ENCODE assay signal across 1 cellular context in the genomic region with DNA sequence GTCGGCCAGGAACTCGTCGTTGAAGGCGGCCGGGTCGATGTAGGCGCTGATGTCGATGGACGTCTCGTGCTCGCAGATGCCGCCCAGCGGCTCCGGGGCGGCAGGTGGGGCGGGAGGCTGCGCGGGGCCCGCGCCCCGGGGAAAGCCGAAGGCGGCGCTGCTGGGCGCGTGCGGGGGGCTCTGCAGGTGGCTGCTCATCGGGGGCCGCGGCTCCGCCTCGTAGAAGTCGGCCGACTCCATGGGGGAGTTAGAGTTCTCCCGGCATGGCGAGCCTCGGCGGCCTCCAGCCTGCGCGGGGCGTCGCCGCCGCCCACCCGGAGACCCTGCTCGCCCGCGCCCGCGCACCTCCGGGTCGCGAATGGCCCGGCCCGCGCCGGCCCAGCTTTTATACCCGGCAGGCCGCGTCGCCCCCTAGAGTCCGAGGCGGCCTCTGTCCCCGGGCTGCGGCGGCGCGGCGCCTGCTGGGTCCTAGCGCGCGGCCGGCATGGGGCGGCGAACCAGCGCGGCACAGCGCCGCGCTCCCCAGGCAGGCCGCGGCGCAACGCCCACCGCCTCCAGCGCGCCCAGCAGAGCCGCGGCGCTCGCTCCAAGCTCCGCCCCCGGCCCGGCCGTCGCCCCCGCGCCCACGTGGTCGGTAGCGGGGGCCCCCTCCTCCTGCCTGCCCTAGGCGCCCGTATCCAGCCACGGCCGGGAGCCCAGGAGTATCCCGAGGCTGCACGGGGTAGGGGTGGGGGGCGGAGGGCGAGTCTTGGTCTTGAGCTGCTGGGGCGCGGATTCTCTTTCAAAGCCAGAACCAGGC.
TF ChIP-seq lines count a peak whose summit lies in the region.

A gene (minus strand): TSS at position 360 of the 799 bp plus-strand sequence. CDS start 120 bp downstream, at position 240.

TF ChIP-seq in GM12878, 131 proteins besides CTCF, POLR2A, EP300 and RAD21 (continued from another document and continues in another):
- TF ChIP-seq, protein P1, sequence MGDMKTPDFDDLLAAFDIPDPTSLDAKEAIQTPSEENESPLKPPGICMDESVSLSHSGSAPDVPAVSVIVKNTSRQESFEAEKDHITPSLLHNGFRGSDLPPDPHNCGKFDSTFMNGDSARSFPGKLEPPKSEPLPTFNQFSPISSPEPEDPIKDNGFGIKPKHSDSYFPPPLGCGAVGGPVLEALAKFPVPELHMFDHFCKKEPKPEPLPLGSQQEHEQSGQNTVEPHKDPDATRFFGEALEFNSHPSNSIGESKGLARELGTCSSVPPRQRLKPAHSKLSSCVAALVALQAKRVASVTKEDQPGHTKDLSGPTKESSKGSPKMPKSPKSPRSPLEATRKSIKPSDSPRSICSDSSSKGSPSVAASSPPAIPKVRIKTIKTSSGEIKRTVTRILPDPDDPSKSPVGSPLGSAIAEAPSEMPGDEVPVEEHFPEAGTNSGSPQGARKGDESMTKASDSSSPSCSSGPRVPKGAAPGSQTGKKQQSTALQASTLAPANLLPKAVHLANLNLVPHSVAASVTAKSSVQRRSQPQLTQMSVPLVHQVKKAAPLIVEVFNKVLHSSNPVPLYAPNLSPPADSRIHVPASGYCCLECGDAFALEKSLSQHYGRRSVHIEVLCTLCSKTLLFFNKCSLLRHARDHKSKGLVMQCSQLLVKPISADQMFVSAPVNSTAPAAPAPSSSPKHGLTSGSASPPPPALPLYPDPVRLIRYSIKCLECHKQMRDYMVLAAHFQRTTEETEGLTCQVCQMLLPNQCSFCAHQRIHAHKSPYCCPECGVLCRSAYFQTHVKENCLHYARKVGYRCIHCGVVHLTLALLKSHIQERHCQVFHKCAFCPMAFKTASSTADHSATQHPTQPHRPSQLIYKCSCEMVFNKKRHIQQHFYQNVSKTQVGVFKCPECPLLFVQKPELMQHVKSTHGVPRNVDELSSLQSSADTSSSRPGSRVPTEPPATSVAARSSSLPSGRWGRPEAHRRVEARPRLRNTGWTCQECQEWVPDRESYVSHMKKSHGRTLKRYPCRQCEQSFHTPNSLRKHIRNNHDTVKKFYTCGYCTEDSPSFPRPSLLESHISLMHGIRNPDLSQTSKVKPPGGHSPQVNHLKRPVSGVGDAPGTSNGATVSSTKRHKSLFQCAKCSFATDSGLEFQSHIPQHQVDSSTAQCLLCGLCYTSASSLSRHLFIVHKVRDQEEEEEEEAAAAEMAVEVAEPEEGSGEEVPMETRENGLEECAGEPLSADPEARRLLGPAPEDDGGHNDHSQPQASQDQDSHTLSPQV (IDR thresholded peaks at IDR 0.05), result no peak
- TF ChIP-seq, protein P2, sequence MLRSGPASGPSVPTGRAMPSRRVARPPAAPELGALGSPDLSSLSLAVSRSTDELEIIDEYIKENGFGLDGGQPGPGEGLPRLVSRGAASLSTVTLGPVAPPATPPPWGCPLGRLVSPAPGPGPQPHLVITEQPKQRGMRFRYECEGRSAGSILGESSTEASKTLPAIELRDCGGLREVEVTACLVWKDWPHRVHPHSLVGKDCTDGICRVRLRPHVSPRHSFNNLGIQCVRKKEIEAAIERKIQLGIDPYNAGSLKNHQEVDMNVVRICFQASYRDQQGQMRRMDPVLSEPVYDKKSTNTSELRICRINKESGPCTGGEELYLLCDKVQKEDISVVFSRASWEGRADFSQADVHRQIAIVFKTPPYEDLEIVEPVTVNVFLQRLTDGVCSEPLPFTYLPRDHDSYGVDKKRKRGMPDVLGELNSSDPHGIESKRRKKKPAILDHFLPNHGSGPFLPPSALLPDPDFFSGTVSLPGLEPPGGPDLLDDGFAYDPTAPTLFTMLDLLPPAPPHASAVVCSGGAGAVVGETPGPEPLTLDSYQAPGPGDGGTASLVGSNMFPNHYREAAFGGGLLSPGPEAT (IDR thresholded peaks at IDR 0.05; ENCODE audit: low read depth), result no peak
- TF ChIP-seq, protein P3, sequence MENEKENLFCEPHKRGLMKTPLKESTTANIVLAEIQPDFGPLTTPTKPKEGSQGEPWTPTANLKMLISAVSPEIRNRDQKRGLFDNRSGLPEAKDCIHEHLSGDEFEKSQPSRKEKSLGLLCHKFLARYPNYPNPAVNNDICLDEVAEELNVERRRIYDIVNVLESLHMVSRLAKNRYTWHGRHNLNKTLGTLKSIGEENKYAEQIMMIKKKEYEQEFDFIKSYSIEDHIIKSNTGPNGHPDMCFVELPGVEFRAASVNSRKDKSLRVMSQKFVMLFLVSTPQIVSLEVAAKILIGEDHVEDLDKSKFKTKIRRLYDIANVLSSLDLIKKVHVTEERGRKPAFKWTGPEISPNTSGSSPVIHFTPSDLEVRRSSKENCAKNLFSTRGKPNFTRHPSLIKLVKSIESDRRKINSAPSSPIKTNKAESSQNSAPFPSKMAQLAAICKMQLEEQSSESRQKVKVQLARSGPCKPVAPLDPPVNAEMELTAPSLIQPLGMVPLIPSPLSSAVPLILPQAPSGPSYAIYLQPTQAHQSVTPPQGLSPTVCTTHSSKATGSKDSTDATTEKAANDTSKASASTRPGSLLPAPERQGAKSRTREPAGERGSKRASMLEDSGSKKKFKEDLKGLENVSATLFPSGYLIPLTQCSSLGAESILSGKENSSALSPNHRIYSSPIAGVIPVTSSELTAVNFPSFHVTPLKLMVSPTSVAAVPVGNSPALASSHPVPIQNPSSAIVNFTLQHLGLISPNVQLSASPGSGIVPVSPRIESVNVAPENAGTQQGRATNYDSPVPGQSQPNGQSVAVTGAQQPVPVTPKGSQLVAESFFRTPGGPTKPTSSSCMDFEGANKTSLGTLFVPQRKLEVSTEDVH (IDR thresholded peaks at IDR 0.05; ENCODE audit: low read depth, partially characterized antibody), result no peak
- TF ChIP-seq LARP7 (IDR thresholded peaks at IDR 0.05), result peak; percentile 51; the same call in 1 of the 2 replicates
- no peak for TF ChIP-seq ZBED1 (IDR thresholded peaks at IDR 0.05; ENCODE audit: borderline replicate concordance)
- TF ChIP-seq, protein P4, sequence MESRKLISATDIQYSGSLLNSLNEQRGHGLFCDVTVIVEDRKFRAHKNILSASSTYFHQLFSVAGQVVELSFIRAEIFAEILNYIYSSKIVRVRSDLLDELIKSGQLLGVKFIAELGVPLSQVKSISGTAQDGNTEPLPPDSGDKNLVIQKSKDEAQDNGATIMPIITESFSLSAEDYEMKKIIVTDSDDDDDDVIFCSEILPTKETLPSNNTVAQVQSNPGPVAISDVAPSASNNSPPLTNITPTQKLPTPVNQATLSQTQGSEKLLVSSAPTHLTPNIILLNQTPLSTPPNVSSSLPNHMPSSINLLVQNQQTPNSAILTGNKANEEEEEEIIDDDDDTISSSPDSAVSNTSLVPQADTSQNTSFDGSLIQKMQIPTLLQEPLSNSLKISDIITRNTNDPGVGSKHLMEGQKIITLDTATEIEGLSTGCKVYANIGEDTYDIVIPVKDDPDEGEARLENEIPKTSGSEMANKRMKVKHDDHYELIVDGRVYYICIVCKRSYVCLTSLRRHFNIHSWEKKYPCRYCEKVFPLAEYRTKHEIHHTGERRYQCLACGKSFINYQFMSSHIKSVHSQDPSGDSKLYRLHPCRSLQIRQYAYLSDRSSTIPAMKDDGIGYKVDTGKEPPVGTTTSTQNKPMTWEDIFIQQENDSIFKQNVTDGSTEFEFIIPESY (IDR thresholded peaks at IDR 0.05), result no peak
- TF ChIP-seq SREBF2 (IDR thresholded peaks at IDR 0.05; ENCODE audit: low read length), result no peak
- no peak for TF ChIP-seq NFXL1 (IDR thresholded peaks at IDR 0.05; ENCODE audit: borderline replicate concordance)
- TF ChIP-seq BRCA1 (IDR thresholded peaks at IDR 0.05; ENCODE audit: low read depth, low read length), result no peak
- TF ChIP-seq, protein P5, sequence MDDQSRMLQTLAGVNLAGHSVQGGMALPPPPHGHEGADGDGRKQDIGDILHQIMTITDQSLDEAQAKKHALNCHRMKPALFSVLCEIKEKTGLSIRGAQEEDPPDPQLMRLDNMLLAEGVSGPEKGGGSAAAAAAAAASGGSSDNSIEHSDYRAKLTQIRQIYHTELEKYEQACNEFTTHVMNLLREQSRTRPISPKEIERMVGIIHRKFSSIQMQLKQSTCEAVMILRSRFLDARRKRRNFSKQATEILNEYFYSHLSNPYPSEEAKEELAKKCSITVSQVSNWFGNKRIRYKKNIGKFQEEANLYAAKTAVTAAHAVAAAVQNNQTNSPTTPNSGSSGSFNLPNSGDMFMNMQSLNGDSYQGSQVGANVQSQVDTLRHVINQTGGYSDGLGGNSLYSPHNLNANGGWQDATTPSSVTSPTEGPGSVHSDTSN (IDR thresholded peaks at IDR 0.05; ENCODE audit: insufficient replicate concordance, low read depth, low read length), result no peak
- no peak for TF ChIP-seq JUNB (IDR thresholded peaks at IDR 0.05)
- TF ChIP-seq TCF3 (IDR thresholded peaks at IDR 0.05; ENCODE audit: borderline replicate concordance, insufficient read depth, low read depth, low read length), result no peak
- no peak for TF ChIP-seq WRNIP1 (IDR thresholded peaks at IDR 0.05; ENCODE audit: borderline replicate concordance, low read depth, low read length)
- TF ChIP-seq PAX8 (IDR thresholded peaks at IDR 0.05), result no peak
- no peak for TF ChIP-seq POU2F2 (IDR thresholded peaks at IDR 0.05; ENCODE audit: borderline replicate concordance, low read depth, low read length)
- TF ChIP-seq CBX5 (IDR thresholded peaks at IDR 0.05; ENCODE audit: low read depth), result no peak
- no peak for TF ChIP-seq GABPA (IDR thresholded peaks at IDR 0.05; ENCODE audit: low read depth)
- no peak for TF ChIP-seq ASH2L (IDR thresholded peaks at IDR 0.05; ENCODE audit: borderline replicate concordance, low read depth)
- no peak for TF ChIP-seq MTA2 (IDR thresholded peaks at IDR 0.05; ENCODE audit: low read depth)
- no peak for TF ChIP-seq TCF7 (IDR thresholded peaks at IDR 0.05; ENCODE audit: borderline replicate concordance)
- TF ChIP-seq ZNF274 (IDR thresholded peaks at IDR 0.05; ENCODE audit: insufficient read depth, insufficient read length), result no peak
- TF ChIP-seq CBFB (IDR thresholded peaks at IDR 0.05; ENCODE audit: low read depth), result no peak
- TF ChIP-seq, protein P6, sequence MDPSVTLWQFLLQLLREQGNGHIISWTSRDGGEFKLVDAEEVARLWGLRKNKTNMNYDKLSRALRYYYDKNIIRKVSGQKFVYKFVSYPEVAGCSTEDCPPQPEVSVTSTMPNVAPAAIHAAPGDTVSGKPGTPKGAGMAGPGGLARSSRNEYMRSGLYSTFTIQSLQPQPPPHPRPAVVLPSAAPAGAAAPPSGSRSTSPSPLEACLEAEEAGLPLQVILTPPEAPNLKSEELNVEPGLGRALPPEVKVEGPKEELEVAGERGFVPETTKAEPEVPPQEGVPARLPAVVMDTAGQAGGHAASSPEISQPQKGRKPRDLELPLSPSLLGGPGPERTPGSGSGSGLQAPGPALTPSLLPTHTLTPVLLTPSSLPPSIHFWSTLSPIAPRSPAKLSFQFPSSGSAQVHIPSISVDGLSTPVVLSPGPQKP (IDR thresholded peaks at IDR 0.05; ENCODE audit: low read depth, low read length), result no peak
- no peak for TF ChIP-seq HDGF (IDR thresholded peaks at IDR 0.05)
- TF ChIP-seq STAT3 (IDR thresholded peaks at IDR 0.05; ENCODE audit: low read depth, low read length), result no peak
- peak; percentile 12 for TF ChIP-seq SUZ12 (IDR thresholded peaks at IDR 0.05; ENCODE audit: unreplicated experiment)
- TF ChIP-seq SP1 (IDR thresholded peaks at IDR 0.05; ENCODE audit: low read depth, low read length), result peak; percentile 23
- TF ChIP-seq ZNF24 (IDR thresholded peaks at IDR 0.05), result no peak
- no peak for TF ChIP-seq ETV6 (conservative IDR thresholded peaks at IDR 0.05 in 1 of 2, IDR thresholded peaks at IDR 0.05 in 1 of 2; ENCODE audit: borderline replicate concordance in 1 of 2, low read depth in 1 of 2)
- TF ChIP-seq, protein P7, sequence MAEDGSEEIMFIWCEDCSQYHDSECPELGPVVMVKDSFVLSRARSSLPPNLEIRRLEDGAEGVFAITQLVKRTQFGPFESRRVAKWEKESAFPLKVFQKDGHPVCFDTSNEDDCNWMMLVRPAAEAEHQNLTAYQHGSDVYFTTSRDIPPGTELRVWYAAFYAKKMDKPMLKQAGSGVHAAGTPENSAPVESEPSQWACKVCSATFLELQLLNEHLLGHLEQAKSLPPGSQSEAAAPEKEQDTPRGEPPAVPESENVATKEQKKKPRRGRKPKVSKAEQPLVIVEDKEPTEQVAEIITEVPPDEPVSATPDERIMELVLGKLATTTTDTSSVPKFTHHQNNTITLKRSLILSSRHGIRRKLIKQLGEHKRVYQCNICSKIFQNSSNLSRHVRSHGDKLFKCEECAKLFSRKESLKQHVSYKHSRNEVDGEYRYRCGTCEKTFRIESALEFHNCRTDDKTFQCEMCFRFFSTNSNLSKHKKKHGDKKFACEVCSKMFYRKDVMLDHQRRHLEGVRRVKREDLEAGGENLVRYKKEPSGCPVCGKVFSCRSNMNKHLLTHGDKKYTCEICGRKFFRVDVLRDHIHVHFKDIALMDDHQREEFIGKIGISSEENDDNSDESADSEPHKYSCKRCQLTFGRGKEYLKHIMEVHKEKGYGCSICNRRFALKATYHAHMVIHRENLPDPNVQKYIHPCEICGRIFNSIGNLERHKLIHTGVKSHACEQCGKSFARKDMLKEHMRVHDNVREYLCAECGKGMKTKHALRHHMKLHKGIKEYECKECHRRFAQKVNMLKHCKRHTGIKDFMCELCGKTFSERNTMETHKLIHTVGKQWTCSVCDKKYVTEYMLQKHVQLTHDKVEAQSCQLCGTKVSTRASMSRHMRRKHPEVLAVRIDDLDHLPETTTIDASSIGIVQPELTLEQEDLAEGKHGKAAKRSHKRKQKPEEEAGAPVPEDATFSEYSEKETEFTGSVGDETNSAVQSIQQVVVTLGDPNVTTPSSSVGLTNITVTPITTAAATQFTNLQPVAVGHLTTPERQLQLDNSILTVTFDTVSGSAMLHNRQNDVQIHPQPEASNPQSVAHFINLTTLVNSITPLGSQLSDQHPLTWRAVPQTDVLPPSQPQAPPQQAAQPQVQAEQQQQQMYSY (CRISPR knock-in tag; IDR thresholded peaks at IDR 0.05), result no peak
- TF ChIP-seq YBX1 (IDR thresholded peaks at IDR 0.05), result no peak
- no peak for TF ChIP-seq POLR2AphosphoS5 (IDR thresholded peaks at IDR 0.05; ENCODE audit: low read length)
- TF ChIP-seq, protein P8, sequence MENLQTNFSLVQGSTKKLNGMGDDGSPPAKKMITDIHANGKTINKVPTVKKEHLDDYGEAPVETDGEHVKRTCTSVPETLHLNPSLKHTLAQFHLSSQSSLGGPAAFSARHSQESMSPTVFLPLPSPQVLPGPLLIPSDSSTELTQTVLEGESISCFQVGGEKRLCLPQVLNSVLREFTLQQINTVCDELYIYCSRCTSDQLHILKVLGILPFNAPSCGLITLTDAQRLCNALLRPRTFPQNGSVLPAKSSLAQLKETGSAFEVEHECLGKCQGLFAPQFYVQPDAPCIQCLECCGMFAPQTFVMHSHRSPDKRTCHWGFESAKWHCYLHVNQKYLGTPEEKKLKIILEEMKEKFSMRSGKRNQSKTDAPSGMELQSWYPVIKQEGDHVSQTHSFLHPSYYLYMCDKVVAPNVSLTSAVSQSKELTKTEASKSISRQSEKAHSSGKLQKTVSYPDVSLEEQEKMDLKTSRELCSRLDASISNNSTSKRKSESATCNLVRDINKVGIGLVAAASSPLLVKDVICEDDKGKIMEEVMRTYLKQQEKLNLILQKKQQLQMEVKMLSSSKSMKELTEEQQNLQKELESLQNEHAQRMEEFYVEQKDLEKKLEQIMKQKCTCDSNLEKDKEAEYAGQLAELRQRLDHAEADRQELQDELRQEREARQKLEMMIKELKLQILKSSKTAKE (IDR thresholded peaks at IDR 0.05; ENCODE audit: low read depth, poor library complexity, severe bottlenecking), result no peak
- no peak for TF ChIP-seq FOXK2 (IDR thresholded peaks at IDR 0.05)
- TF ChIP-seq MEF2A (IDR thresholded peaks at IDR 0.05; ENCODE audit: insufficient read depth, low read depth, low read length), result no peak
- no peak for TF ChIP-seq RAD51 (IDR thresholded peaks at IDR 0.05)
- TF ChIP-seq ZZZ3 (IDR thresholded peaks at IDR 0.05; ENCODE audit: control insufficient read depth, insufficient read length, low read depth), result no peak
- no peak for TF ChIP-seq CHD2 (IDR thresholded peaks at IDR 0.05; ENCODE audit: borderline replicate concordance, low read depth, low read length)
